ENCODE assay signal across 8 cellular contexts in the genomic region with DNA sequence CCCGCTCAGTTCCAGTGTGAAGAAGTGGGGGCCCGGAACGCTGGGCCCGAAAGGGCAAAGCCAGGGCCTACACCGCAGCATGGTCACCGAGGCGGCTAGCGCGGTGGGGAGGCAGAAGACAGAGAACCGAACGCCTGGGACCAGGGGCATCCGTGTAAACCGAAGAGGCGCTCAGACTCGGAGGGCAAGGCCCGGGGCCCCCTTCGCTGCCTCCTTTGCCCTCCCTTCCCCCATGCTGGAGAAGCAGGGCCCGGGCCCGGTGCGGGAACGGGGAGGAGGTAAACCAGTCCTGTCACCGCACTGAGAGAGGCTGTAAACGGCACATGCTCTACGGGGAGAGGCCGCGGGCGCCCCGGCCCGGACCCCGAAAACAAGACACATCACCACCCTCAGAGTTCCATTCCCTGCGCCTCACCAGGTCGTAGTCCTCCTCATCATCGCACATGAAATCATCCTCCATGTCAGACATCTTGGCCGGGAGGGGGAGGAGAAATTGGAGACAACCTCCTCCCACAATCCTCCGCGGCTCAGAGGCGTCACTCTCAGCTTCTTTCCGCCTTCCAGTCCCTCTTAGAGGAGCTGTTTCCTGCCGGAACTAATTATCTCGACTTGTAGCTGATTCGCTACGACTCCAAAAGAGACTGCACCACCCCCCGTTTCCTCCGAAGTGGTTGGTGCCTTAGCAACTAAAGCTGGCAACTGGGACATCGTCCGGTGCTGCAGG. TPM values are rescaled to one million over a fixed set of nuclear protein-coding genes. Genes with fewer than 3 reads are reported as not detected.
DNase-seq lines count a peak whose midpoint lies in the region; ATAC-seq, FAIRE-seq and TF ChIP-seq lines count a peak whose summit lies in the region.

A gene (minus strand): TSS at position 490 of the 724 bp plus-strand sequence. CDS start 21 bp downstream, at position 469.

- H3K27ac ChIP-seq in right atrium auricular region, result peak within 1 kb of the TSS; percentile 88 to 97
- peak within 1 kb of the TSS; percentile 91 for H3K27ac ChIP-seq in psoas muscle

- H3K36me3 ChIP-seq in right atrium auricular region (no peaks in the 10 kb centered on the region), psoas muscle (ENCODE audit: insufficient read depth in 1 of 2, low read depth in 1 of 2) (no peaks in the 10 kb centered on the region)

- WGBS in psoas muscle, 3 donors, result 0% methylated on average over 39 to 46 of the region's 46 CpGs

- peak; percentile 83 to 84 for DNase-seq in NCI-H187 (lab: John Stamatoyannopoulos, UW)
- DNase-seq in anterior cingulate cortex (lab: John Stamatoyannopoulos, UW), result peak; percentile 70 to 98 (median 94)
- peak; percentile 95 for DNase-seq in right atrium auricular region (ENCODE audit: low spot score)
- DNase-seq in psoas muscle, result peak; percentile 91 to 95
- peak; percentile 86 for DNase-seq in urothelium cell line (ENCODE audit: low spot score)

- ATAC-seq in GM18498 (IDR thresholded peaks at IDR 0.05; ENCODE audit: unreplicated experiment) (peak; percentile 88), HG02938 (IDR thresholded peaks at IDR 0.05; ENCODE audit: unreplicated experiment) (peak; percentile 88), psoas muscle (peak; percentile 98 to 99 (median 98))

- TF ChIP-seq CTCF in right atrium auricular region (IDR thresholded peaks at IDR 0.05), result no peak
- TF ChIP-seq CTCF in psoas muscle (IDR thresholded peaks at IDR 0.05), result no peak

- intact Hi-C loops in T-helper 2 cell treated with Interferon-gamma antibody and Interleukin-4, amounts not matched to agents 100 ng/mL and 5 ng/mL, for 36 hours (cut with micrococcal nuclease), result loop anchor here (1.0 to 10.0 kb wide), 12 partner anchors 15 to 1750 kb away; a partner anchor contains a TSS
- intact Hi-C loops in psoas muscle (cut with DNase I), result loop anchor here (5.0 to 10.0 kb wide), 3 partner anchors 290 to 470 kb away; a partner anchor contains a TSS

- H3K4me3 ChIP-seq in right atrium auricular region (peak within 1 kb of the TSS; percentile 89 to 98), psoas muscle (peak within 1 kb of the TSS; percentile 91)

- no peaks in the 10 kb centered on the region for H3K9me3 ChIP-seq in right atrium auricular region
- H3K9me3 ChIP-seq in psoas muscle, result no peaks in the 10 kb centered on the region

- H3K27me3 ChIP-seq in right atrium auricular region (no peaks in the 10 kb centered on the region), psoas muscle (ENCODE audit: insufficient read depth in 3 of 3, low read length in 2 of 3) (no peaks in the 10 kb centered on the region)

- H3K4me1 ChIP-seq in right atrium auricular region, result peaks cover 0 to 34% of the 10 kb centered on the region in 2 donors
- peaks cover 31% of the 10 kb centered on the region for H3K4me1 ChIP-seq in psoas muscle

- FAIRE-seq in urothelium cell line (lab: Jason Lieb, UNC), result no peak

RNA-seq across cellular contexts. Expression of the gene that starts here (rescaled TPM):
- 65.6 and 67.1 TPM in 2 replicates for total RNA-seq in T-helper 2 cell treated with Interferon-gamma antibody and Interleukin-4, amounts not matched to agents 100 ng/mL and 5 ng/mL, for 36 hours
- total RNA-seq in right atrium auricular region (10 to 100 TPM; 34.4 to 38.2 TPM), psoas muscle (100 to 1,000 TPM; 109 to 160 (median 137) TPM)
- polyA plus RNA-seq in psoas muscle, result 100 to 1,000 TPM in 1 of 3 donors, 10 to 100 TPM in 2; 95.6 to 243 (median 99.1) TPM

Comparison
In these comparisons a context has a peak if more than half of its experiments do, and no peak if none do; other contexts are left out.
1. Peak in every context shown above with its lines: DNase-seq, ATAC-seq, H3K4me3 ChIP-seq and H3K27ac ChIP-seq.